ENCODE assay signal across 11 cellular contexts in genomic region chr2:98478861-98479770, GRCh38. TPM values are rescaled to one million over a fixed set of nuclear protein-coding genes. Genes with fewer than 3 reads are reported as not detected.
DNase-seq lines count a peak whose midpoint lies in the region; ATAC-seq lines count a peak whose summit lies in the region.
"Had no signal": no experiment of that assay in that cellular context is flagged by ENCODE, and none has a peak within 500 bp of the region (broad histone marks: within the 10 kb centered on the region; RNA-seq: fewer than 3 reads in every experiment).

No MANE protein-coding gene starts in this region.

- peak overlapping the region; percentile 59 to 81 (median 72) for H3K4me3 Mint-ChIP-seq in CD4-positive, CD25-positive, alpha-beta regulatory T cell
- no peak overlapping the region for H3K4me3 Mint-ChIP-seq in activated T-cell treated with anti-CD3 and anti-CD28 coated beads, Interleukin-2, amount 50 U/mL, for 4 hours

- H3K14ac ChIP-seq in mesenchymal stem cell (ENCODE audit: low read length in 2 of 2), result no peak overlapping the region

- peaks cover 98% of the 10 kb centered on the region for H3K4me1 ChIP-seq in CD4-positive, CD25-positive, alpha-beta regulatory T cell (ENCODE audit: control insufficient read depth, insufficient read depth, low read length, poor library complexity, severe bottlenecking)
- H3K4me1 ChIP-seq in Karpas-422 (ENCODE audit: low read length), result peaks cover 94% of the 10 kb centered on the region
- peaks cover 17% of the 10 kb centered on the region for H3K4me1 ChIP-seq in mesenchymal stem cell (ENCODE audit: control insufficient read depth, insufficient read depth, low read depth, low read length)

- H3K18ac ChIP-seq in mesenchymal stem cell (ENCODE audit: low read depth in 1 of 2, low read length in 2 of 2), result no peak overlapping the region

- H3K23ac ChIP-seq in mesenchymal stem cell (ENCODE audit: low read length in 2 of 2), result no peak overlapping the region

- H3K27me3 ChIP-seq in CD4-positive, CD25-positive, alpha-beta regulatory T cell (ENCODE audit: control insufficient read depth, insufficient read depth, low read length), result no peaks in the 10 kb centered on the region
- no peaks in the 10 kb centered on the region for H3K27me3 ChIP-seq in Karpas-422 (ENCODE audit: low read length)
- H3K27me3 ChIP-seq in mesenchymal stem cell (ENCODE audit: control insufficient read depth in 1 of 2, insufficient read depth in 1 of 2, low read length in 2 of 2), result peaks cover 0 to 2% of the 10 kb centered on the region in 2 experiments
- H3K27me3 ChIP-seq: gastrocnemius medialis had no signal

- H3K4me1 Mint-ChIP-seq in CD4-positive, CD25-positive, alpha-beta regulatory T cell, result peaks cover 11 to 98% (median 76%) of the 10 kb centered on the region in 4 donors
- H3K4me1 Mint-ChIP-seq in activated T-cell treated with anti-CD3 and anti-CD28 coated beads, Interleukin-2, amount 50 U/mL, for 4 hours (ENCODE audit: low read depth), result peaks cover 95% of the 10 kb centered on the region

- H2BK12ac ChIP-seq in mesenchymal stem cell (ENCODE audit: low read length in 2 of 2), result no peak overlapping the region

- H3K4me3 ChIP-seq in CD4-positive, CD25-positive, alpha-beta regulatory T cell (ENCODE audit: low read depth, low read length), result peak overlapping the region; percentile 38
- no peak overlapping the region for H3K4me3 ChIP-seq in Karpas-422 (ENCODE audit: low read length)
- H3K4me3 ChIP-seq in mesenchymal stem cell (ENCODE audit: insufficient read depth in 1 of 2, low read depth in 1 of 2, low read length in 2 of 2), result no peak overlapping the region
- H3K4me3 ChIP-seq: gastrocnemius medialis had no signal

- H3K79me2 ChIP-seq in Karpas-422 (ENCODE audit: low read length), result no peaks in the 10 kb centered on the region

- no peak overlapping the region for H3K4ac ChIP-seq in mesenchymal stem cell (ENCODE audit: low read depth in 1 of 2, low read length in 2 of 2)

- no peaks in the 10 kb centered on the region for H3K27me3 Mint-ChIP-seq in CD4-positive, CD25-positive, alpha-beta regulatory T cell
- no peaks in the 10 kb centered on the region for H3K27me3 Mint-ChIP-seq in activated T-cell treated with anti-CD3 and anti-CD28 coated beads, Interleukin-2, amount 50 U/mL, for 4 hours (ENCODE audit: low read depth)
- H3K27me3 Mint-ChIP-seq: type B pancreatic cell had no signal

- no peaks in the 10 kb centered on the region for H3K9me3 ChIP-seq in CD4-positive, CD25-positive, alpha-beta regulatory T cell (ENCODE audit: control insufficient read depth in 2 of 2, low read length in 2 of 2)
- H3K9me3 ChIP-seq in Karpas-422 (ENCODE audit: low read length) (no peaks in the 10 kb centered on the region), mesenchymal stem cell (ENCODE audit: control insufficient read depth, low read length) (no peaks in the 10 kb centered on the region)
- H3K9me3 ChIP-seq: gastrocnemius medialis had no signal

- WGBS in mesenchymal stem cell, result 92% methylated on average over 10 of the region's 11 CpGs

- H3K27ac ChIP-seq in CD4-positive, CD25-positive, alpha-beta regulatory T cell (ENCODE audit: insufficient read depth, low read length, poor library complexity, severe bottlenecking), result peak overlapping the region; percentile 68
- H3K27ac ChIP-seq in Karpas-422 (ENCODE audit: low read length) (no peak overlapping the region), mesenchymal stem cell (ENCODE audit: low read length, poor library complexity, severe bottlenecking) (no peak overlapping the region)
- H3K27ac ChIP-seq: gastrocnemius medialis had no signal

- H3K9me3 Mint-ChIP-seq in CD4-positive, CD25-positive, alpha-beta regulatory T cell, result no peaks in the 10 kb centered on the region
- H3K9me3 Mint-ChIP-seq in activated T-cell treated with anti-CD3 and anti-CD28 coated beads, Interleukin-2, amount 50 U/mL, for 4 hours, result no peaks in the 10 kb centered on the region
- H3K9me3 Mint-ChIP-seq: type B pancreatic cell had no signal

- H3K27ac Mint-ChIP-seq in CD4-positive, CD25-positive, alpha-beta regulatory T cell, result peak overlapping the region; percentile 88 to 90 (median 89)

- no peaks in the 10 kb centered on the region for H3K9me2 ChIP-seq in Karpas-422 (replicated peaks; ENCODE audit: insufficient read depth, low read length)

- H3K79me1 ChIP-seq in mesenchymal stem cell (replicated peaks; ENCODE audit: low read length, poor library complexity, severe bottlenecking), result peaks cover 60% of the 10 kb centered on the region

- H3K4me2 ChIP-seq in Karpas-422 (ENCODE audit: low read depth, low read length, poor library complexity, severe bottlenecking) (peak overlapping the region; percentile 45), mesenchymal stem cell (ENCODE audit: low read length, poor library complexity, severe bottlenecking) (no peak overlapping the region)

- H2AFZ ChIP-seq in Karpas-422 (ENCODE audit: low read length) (no peak overlapping the region), mesenchymal stem cell (ENCODE audit: low read depth, low read length) (no peak overlapping the region)

- peaks cover 59% of the 10 kb centered on the region; the same call in 1 of the 2 replicates for H4K20me1 ChIP-seq in Karpas-422 (ENCODE audit: insufficient read depth, low read depth, low read length)

- no peak overlapping the region for H4K91ac ChIP-seq in mesenchymal stem cell (ENCODE audit: low read length)

- H3K9ac ChIP-seq in Karpas-422 (ENCODE audit: low read length) (no peak overlapping the region), mesenchymal stem cell (ENCODE audit: low read length) (peak overlapping the region; percentile 35)

- no peak overlapping the region for H2BK120ac ChIP-seq in mesenchymal stem cell (ENCODE audit: low read depth, low read length)

- H3K36me3 ChIP-seq in CD4-positive, CD25-positive, alpha-beta regulatory T cell (ENCODE audit: control insufficient read depth, insufficient read depth, low read length), result no peaks in the 10 kb centered on the region
- no peaks in the 10 kb centered on the region for H3K36me3 ChIP-seq in Karpas-422 (ENCODE audit: insufficient read depth, low read length)
- H3K36me3 ChIP-seq in mesenchymal stem cell (ENCODE audit: control insufficient read depth in 1 of 2, insufficient read depth in 2 of 2, low read depth in 1 of 2, low read length in 2 of 2), result no peaks in the 10 kb centered on the region
- H3K36me3 ChIP-seq: gastrocnemius medialis had no signal

- no peak overlapping the region for H2BK15ac ChIP-seq in mesenchymal stem cell (ENCODE audit: low read depth, poor library complexity, severe bottlenecking)

- no peak overlapping the region for H4K8ac ChIP-seq in mesenchymal stem cell (ENCODE audit: low read length)

- ATAC-seq in CD4-positive, CD25-positive, alpha-beta regulatory T cell (ENCODE audit: low read depth in 2 of 2), result peak; percentile 49 to 54
- ATAC-seq in activated T-cell treated with anti-CD3 and anti-CD28 coated beads, Interleukin-2, amount 50 U/mL, for 4 hours, result peak; percentile 6
- ATAC-seq in GM19324 (IDR thresholded peaks at IDR 0.05; ENCODE audit: low FRiP score, unreplicated experiment) (no peak), HG02678 (IDR thresholded peaks at IDR 0.05; ENCODE audit: unreplicated experiment) (no peak), HG02763 (IDR thresholded peaks at IDR 0.05; ENCODE audit: unreplicated experiment) (no peak)
- ATAC-seq: gastrocnemius medialis had no signal

- H3K36me3 Mint-ChIP-seq in CD4-positive, CD25-positive, alpha-beta regulatory T cell, result no peaks in the 10 kb centered on the region
- peaks cover 2% of the 10 kb centered on the region for H3K36me3 Mint-ChIP-seq in activated T-cell treated with anti-CD3 and anti-CD28 coated beads, Interleukin-2, amount 50 U/mL, for 4 hours (ENCODE audit: insufficient read depth)
- H3K36me3 Mint-ChIP-seq: type B pancreatic cell had no signal

- peak in 1 of 3 donors; percentile 75 for DNase-seq in CD4-positive, CD25-positive, alpha-beta regulatory T cell
- DNase-seq in Karpas-422 (peak; percentile 46), mesenchymal stem cell (no peak), SIG-M5 treated with dmso at 0.1 percent for 504 hours (lab: John Stamatoyannopoulos, UW; ENCODE audit: unreplicated experiment) (no peak)
- DNase-seq in activated T-cell treated with anti-CD3 and anti-CD28 coated beads, Interleukin-2, amount 50 U/mL, for 4 hours, result no peak
- DNase-seq: NCI-H526 treated with DMSO at 0.1 percent for 48 hours had no signal

- no peak overlapping the region for H2AK5ac ChIP-seq in mesenchymal stem cell (ENCODE audit: low read length, severe bottlenecking)

- H2BK5ac ChIP-seq in mesenchymal stem cell (ENCODE audit: low read depth, low read length, poor library complexity, severe bottlenecking), result no peak overlapping the region

RNA-seq across cellular contexts. Expression of gene INPP4A, which starts 34.5 kb away (rescaled TPM):
- 106 TPM for total RNA-seq in CD4-positive, CD25-positive, alpha-beta regulatory T cell
- polyA plus RNA-seq in CD4-positive, CD25-positive, alpha-beta regulatory T cell, result 10 to 100 TPM; 27.9 to 36.3 (median 30.7) TPM
- 5.3 and 7.9 TPM in 2 replicates for total RNA-seq in Karpas-422 (2014; rRNA removed; shearing (Covaris generic); ENCODE audit: low replicate concordance)
- 10 to 100 TPM; 17.3 to 24.0 (median 17.3) TPM for total RNA-seq in activated T-cell treated with anti-CD3 and anti-CD28 coated beads, Interleukin-2, amount 50 U/mL, for 4 hours
- 8.0 TPM for polyA plus RNA-seq in mesenchymal stem cell (2013, experiment 1 of 2)
- polyA plus RNA-seq in mesenchymal stem cell (2013, experiment 2 of 2), result 7.8 TPM

Comparison
In these comparisons a context has a peak if more than half of its experiments do, and no peak if none do; other contexts are left out.
1. ATAC-seq: peak in CD4-positive, CD25-positive, alpha-beta regulatory T cell (2 of 2) and activated T-cell treated with anti-CD3 and anti-CD28 coated beads, Interleukin-2, amount 50 U/mL, for 4 hours (2 of 2); none in GM19324 (single experiment), HG02678 (single experiment) and HG02763 (single experiment).